In the genomic region with DNA sequence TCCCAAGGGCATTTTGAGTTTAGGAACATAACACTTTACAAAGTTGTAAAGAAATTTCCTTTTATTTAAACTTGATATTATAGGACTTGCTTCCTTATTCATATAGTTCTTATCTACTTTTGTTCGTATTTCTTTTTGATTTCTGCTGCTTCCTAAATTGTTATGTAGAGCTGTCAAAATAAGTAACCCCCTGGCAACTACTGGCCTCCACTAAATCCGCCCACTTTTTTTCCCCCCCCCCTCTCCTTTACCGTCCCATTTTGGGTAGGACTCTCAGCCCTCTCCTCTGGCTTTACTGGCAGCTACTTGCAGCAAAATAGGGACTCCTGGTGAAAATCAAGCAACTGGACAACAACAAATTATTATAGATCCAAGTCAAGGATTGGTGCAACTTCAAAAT, we compare ENCODE assay signal across 11 cellular contexts. TPM values are rescaled to one million over a fixed set of nuclear protein-coding genes. Genes with fewer than 3 reads are reported as not detected.
DNase-seq lines count a peak whose midpoint lies in the region; ATAC-seq, FAIRE-seq and TF ChIP-seq lines count a peak whose summit lies in the region.
"Had no signal": no experiment of that assay in that cellular context is flagged by ENCODE, and none has a peak within 500 bp of the region (broad histone marks: within the 10 kb centered on the region; RNA-seq: fewer than 3 reads in every experiment).

No MANE protein-coding gene starts in this region.

- ATAC-seq in stimulated activated naive CD8-positive, alpha-beta T cell treated with anti-CD3 and anti-CD28 coated beads, Interleukin-15, Interleukin-2, amounts not matched to agents 100 U/mL and 50 U/mL, for 24 hours = no peak
- ATAC-seq in activated naive CD8-positive, alpha-beta T cell treated with anti-CD3 and anti-CD28 coated beads, Interleukin-2, amount 50 U/mL, for 24 hours = no peak
- no peak for ATAC-seq in HG02763 (IDR thresholded peaks at IDR 0.05; ENCODE audit: unreplicated experiment)
- ATAC-seq: left lobe of liver had no signal

- no CpG with 5 or more reads among the region's 3 CpGs for WGBS in mesendoderm (ENCODE audit: extremely low coverage, insufficient coverage, low lambda C conversion rate)

- H3K4me1 Mint-ChIP-seq in stimulated activated naive CD8-positive, alpha-beta T cell treated with anti-CD3 and anti-CD28 coated beads, Interleukin-15, Interleukin-2, amounts not matched to agents 100 ng/mL and 50 ng/mL, for 24 hours (ENCODE audit: low read depth) = peaks cover 67% of the 10 kb centered on the region
- peaks cover 65% of the 10 kb centered on the region for H3K4me1 Mint-ChIP-seq in activated naive CD8-positive, alpha-beta T cell treated with anti-CD3 and anti-CD28 coated beads, Interleukin-2, amount 50 U/mL, for 24 hours

- H3K56ac ChIP-seq in mesendoderm (ENCODE audit: low read length) = no peak overlapping the region

- peak overlapping the region; percentile 72 for H3K9ac ChIP-seq in mesendoderm (ENCODE audit: low read length)

- H2BK15ac ChIP-seq in mesendoderm (replicated peaks; ENCODE audit: low read depth) = no peak overlapping the region

- H3K4me3 ChIP-seq in mesendoderm (ENCODE audit: low read length) = no peak overlapping the region

- no peak overlapping the region for H3K27ac ChIP-seq in mesendoderm (ENCODE audit: low read depth, low read length)

- peaks cover 14% of the 10 kb centered on the region for H3K79me2 ChIP-seq in mesendoderm (ENCODE audit: control insufficient read depth, insufficient read depth, low read length)

- peak overlapping the region; percentile 98 for H3K4me3 Mint-ChIP-seq in stimulated activated naive CD8-positive, alpha-beta T cell treated with anti-CD3 and anti-CD28 coated beads, Interleukin-15, Interleukin-2, amounts not matched to agents 100 ng/mL and 50 ng/mL, for 24 hours
- peak overlapping the region; percentile 98 for H3K4me3 Mint-ChIP-seq in activated naive CD8-positive, alpha-beta T cell treated with anti-CD3 and anti-CD28 coated beads, Interleukin-2, amount 50 U/mL, for 24 hours

- peak overlapping the region; percentile 59 for H3K27ac Mint-ChIP-seq in stimulated activated naive CD8-positive, alpha-beta T cell treated with anti-CD3 and anti-CD28 coated beads, Interleukin-15, Interleukin-2, amounts not matched to agents 100 ng/mL and 50 ng/mL, for 24 hours
- H3K27ac Mint-ChIP-seq in activated naive CD8-positive, alpha-beta T cell treated with anti-CD3 and anti-CD28 coated beads, Interleukin-2, amount 50 U/mL, for 24 hours = peak overlapping the region; percentile 89

- no peak overlapping the region for H3K4me2 ChIP-seq in mesendoderm (ENCODE audit: low read length)

- H2BK120ac ChIP-seq in mesendoderm (ENCODE audit: low read depth, low read length) = no peak overlapping the region

- no peak overlapping the region for H4K8ac ChIP-seq in mesendoderm (ENCODE audit: low read depth, low read length)

- H3K79me1 ChIP-seq in mesendoderm (ENCODE audit: low read length) = peaks cover 8% of the 10 kb centered on the region

- H3K36me3 ChIP-seq in mesendoderm (ENCODE audit: control insufficient read depth, insufficient read depth, low read length) = no peaks in the 10 kb centered on the region

- H3K9me3 Mint-ChIP-seq in stimulated activated naive CD8-positive, alpha-beta T cell treated with anti-CD3 and anti-CD28 coated beads, Interleukin-15, Interleukin-2, amounts not matched to agents 100 ng/mL and 50 ng/mL, for 24 hours = no peaks in the 10 kb centered on the region
- H3K9me3 Mint-ChIP-seq in activated naive CD8-positive, alpha-beta T cell treated with anti-CD3 and anti-CD28 coated beads, Interleukin-2, amount 50 U/mL, for 24 hours = no peaks in the 10 kb centered on the region

- H4K5ac ChIP-seq in mesendoderm (ENCODE audit: low read length) = no peak overlapping the region

- H3K36me3 Mint-ChIP-seq in stimulated activated naive CD8-positive, alpha-beta T cell treated with anti-CD3 and anti-CD28 coated beads, Interleukin-15, Interleukin-2, amounts not matched to agents 100 ng/mL and 50 ng/mL, for 24 hours (ENCODE audit: low read depth) = peaks cover 39% of the 10 kb centered on the region
- H3K36me3 Mint-ChIP-seq in activated naive CD8-positive, alpha-beta T cell treated with anti-CD3 and anti-CD28 coated beads, Interleukin-2, amount 50 U/mL, for 24 hours (ENCODE audit: low read depth) = peaks cover 25% of the 10 kb centered on the region

- H3K27me3 Mint-ChIP-seq in stimulated activated naive CD8-positive, alpha-beta T cell treated with anti-CD3 and anti-CD28 coated beads, Interleukin-15, Interleukin-2, amounts not matched to agents 100 ng/mL and 50 ng/mL, for 24 hours = no peaks in the 10 kb centered on the region
- H3K27me3 Mint-ChIP-seq in activated naive CD8-positive, alpha-beta T cell treated with anti-CD3 and anti-CD28 coated beads, Interleukin-2, amount 50 U/mL, for 24 hours = no peaks in the 10 kb centered on the region

- DNase-seq in stimulated activated naive CD8-positive, alpha-beta T cell treated with anti-CD3 and anti-CD28 coated beads, Interleukin-15, Interleukin-2, amounts not matched to agents 100 U/mL and 50 U/mL, for 24 hours = no peak
- DNase-seq in activated naive CD8-positive, alpha-beta T cell treated with anti-CD3 and anti-CD28 coated beads, Interleukin-2, amount 50 U/mL, for 24 hours = no peak
- no peak for DNase-seq in mesendoderm
- DNase-seq in NCI-H187 treated with DMSO at 0.1 percent for 48 hours (lab: John Stamatoyannopoulos, UW) = no peak
- no peak for DNase-seq in GM12891 (ENCODE audit: insufficient read length, low spot score)
- no peak for DNase-seq in activated CD4-positive, alpha-beta T cell treated with anti-CD3 and anti-CD28 coated beads for 4 hours
- DNase-seq: activated CD4-positive, CD25-positive, alpha-beta regulatory T cell treated with anti-CD3 and anti-CD28 coated beads, Interleukin-2, amount 50 U/mL, for 72 hours; testis had no signal

- TF ChIP-seq POLR2A in GM12891 (IDR thresholded peaks at IDR 0.05; ENCODE audit: low read depth, low read length) = no peak

- FAIRE-seq in GM12891 (lab: Jason Lieb, UNC) = no peak

- H2AK5ac ChIP-seq in mesendoderm (ENCODE audit: low read length) = no peak overlapping the region

- peaks cover 11% of the 10 kb centered on the region for H3K4me1 ChIP-seq in mesendoderm (ENCODE audit: control insufficient read depth, low read depth, low read length)
- H3K4me1 ChIP-seq: testis had no signal

- H3K27me3 ChIP-seq in mesendoderm (ENCODE audit: insufficient read depth, low read length, poor library complexity) = no peaks in the 10 kb centered on the region
- H3K27me3 ChIP-seq: testis had no signal

- no peak overlapping the region for H3K23ac ChIP-seq in mesendoderm (ENCODE audit: low read length)

- no peak overlapping the region for H2BK5ac ChIP-seq in mesendoderm (ENCODE audit: low read length)

- no peak overlapping the region for H3K4ac ChIP-seq in mesendoderm (ENCODE audit: low read depth, low read length)

- no peak overlapping the region for H3K18ac ChIP-seq in mesendoderm (ENCODE audit: low read length)

TF ChIP-seq in GM12891, 5 proteins besides CTCF, POLR2A, EP300 and RAD21:
- TF ChIP-seq PAX5 (IDR thresholded peaks at IDR 0.05; ENCODE audit: insufficient read depth, low read length, severe bottlenecking) = no peak
- no peak for TF ChIP-seq TAF1 (IDR thresholded peaks at IDR 0.05; ENCODE audit: low read depth, low read length)
- no peak for TF ChIP-seq POLR2AphosphoS5 (IDR thresholded peaks at IDR 0.05; ENCODE audit: low read depth, low read length)
- TF ChIP-seq SPI1 (IDR thresholded peaks at IDR 0.05; ENCODE audit: low read depth, low read length) = no peak
- no peak for TF ChIP-seq POU2F2 (IDR thresholded peaks at IDR 0.05; ENCODE audit: low read depth, low read length)
TF ChIP-seq in GM12891: peak in this region for 0.

RNA-seq across cellular contexts. Expression of a gene that starts 1.1 kb away (rescaled TPM):
- 8.6 TPM for polyA plus RNA-seq in mesendoderm (2013, experiment 1 of 2)
- polyA plus RNA-seq in mesendoderm (2013, experiment 2 of 2) = 8.3 TPM
- 1.4 TPM for polyA plus RNA-seq in GM12891 (2012; ENCODE audit: low read depth, missing spikeins)
